Comparison of ENCODE assay signal across 25 cellular contexts in genomic region chr11:133778161-133778560, GRCh38.
"Had no signal": no experiment of that assay in that cellular context is flagged by ENCODE, and none has a peak within 500 bp of the region (broad histone marks: within the 10 kb centered on the region; RNA-seq: fewer than 3 reads in every experiment).

No MANE protein-coding gene starts in this region.

- H3K4me3 Mint-ChIP-seq: activated CD8-positive, alpha-beta T cell treated with anti-CD3 and anti-CD28 coated beads for 36 hours; activated T-cell treated with anti-CD3 and anti-CD28 coated beads, Interleukin-2, amount 50 U/mL, for 72 hours; T-helper 1 cell treated with Interleukin-12 subunit alpha and Interleukin-12 subunit beta and Interleukin-4 antibody, amounts not matched to agents 30 μg/mL and 1 μg/mL, for 36 hours had no signal

- H3K9me3 Mint-ChIP-seq: activated T-helper 2 cell treated with anti-CD3 and anti-CD28 coated beads, Interferon-gamma antibody, Interleukin-2, Interleukin-4, amounts not matched to agents 10 μg/mL and 5 μg/mL and 100 μg/mL, durations not matched to agents 14 hours and 24 hours and 36 hours; T-helper 1 cell treated with Interleukin-12 subunit alpha and Interleukin-12 subunit beta and Interleukin-4 antibody, amounts not matched to agents 30 μg/mL and 1 μg/mL, for 36 hours had no signal

- H3K27ac Mint-ChIP-seq: activated CD8-positive, alpha-beta T cell treated with anti-CD3 and anti-CD28 coated beads for 36 hours; activated T-cell treated with anti-CD3 and anti-CD28 coated beads, Interleukin-2, amount 50 U/mL, for 72 hours; activated T-helper 2 cell treated with anti-CD3 and anti-CD28 coated beads, Interferon-gamma antibody, Interleukin-2, Interleukin-4, amounts not matched to agents 10 μg/mL and 5 μg/mL and 100 μg/mL, durations not matched to agents 14 hours and 24 hours and 36 hours; T-helper 1 cell treated with Interleukin-12 subunit alpha and Interleukin-12 subunit beta and Interleukin-4 antibody, amounts not matched to agents 30 μg/mL and 1 μg/mL, for 36 hours had no signal

- DNase-seq: activated CD4-positive, CD25-positive, alpha-beta regulatory T cell; activated CD8-positive, alpha-beta memory T cell treated with anti-CD3 and anti-CD28 coated beads, Interleukin-2, amount 50 U/mL, for 4 hours; activated CD8-positive, alpha-beta T cell treated with anti-CD3 and anti-CD28 coated beads for 36 hours; activated gamma-delta T cell treated with Interleukin-2 at 50 U/mL for 16 hours; activated naive CD4-positive, alpha-beta T cell treated with anti-CD3 and anti-CD28 coated beads, Interleukin-2, amount 50 U/mL, for 16 hours; activated T-cell treated with anti-CD3 and anti-CD28 coated beads, Interleukin-2, amount 50 U/mL, for 72 hours; aorta; central memory CD4-positive, alpha-beta T cell; Karpas-422; MM.1S; NCI-H1105; NCI-H1436 treated with DMSO at 0.1 percent for 48 hours; NCI-H187; NCI-H2081; NCI-H2227 treated with DMSO at 0.1 percent for 48 hours; NCI-H446 treated with DMSO at 0.1 percent for 48 hours; NCI-H524 treated with DMSO at 0.1 percent for 48 hours; NCI-H774; NK-92 treated with Interleukin-12 subunit alpha and Interleukin-12 subunit beta, amount 100 ng/mL, for 24 hours; Peyer's patch; SHP77 treated with DMSO at 0.1 percent for 48 hours; T-helper 9 cell had no signal

- ATAC-seq: activated CD8-positive, alpha-beta T cell treated with anti-CD3 and anti-CD28 coated beads for 36 hours; activated T-cell treated with anti-CD3 and anti-CD28 coated beads, Interleukin-2, amount 50 U/mL, for 72 hours; K562 had no signal
